9 cellular contexts compared by ENCODE assay signal in genomic region chr11:120344302-120345004, GRCh38. TPM values are rescaled to one million over a fixed set of nuclear protein-coding genes. Genes with fewer than 3 reads are reported as not detected.
DNase-seq lines count a peak whose midpoint lies in the region; ATAC-seq, FAIRE-seq and TF ChIP-seq lines count a peak whose summit lies in the region.
"Had no signal": no experiment of that assay in that cellular context is flagged by ENCODE, and none has a peak within 500 bp of the region (broad histone marks: within the 10 kb centered on the region; RNA-seq: fewer than 3 reads in every experiment).

No MANE protein-coding gene starts in this region.

- ATAC-seq in GM21423 (IDR thresholded peaks at IDR 0.05; ENCODE audit: unreplicated experiment) (peak; percentile 83), HG03521 (IDR thresholded peaks at IDR 0.05; ENCODE audit: unreplicated experiment) (peak; percentile 74)

- H3K4me1 ChIP-seq in ovary (ENCODE audit: insufficient read depth): peaks cover 11% of the 10 kb centered on the region

- peak overlapping the region; percentile 80 for H3K27ac Mint-ChIP-seq in T-helper 2 cell treated with Interferon-gamma antibody and Interleukin-4, amounts not matched to agents 5 μg/mL and 100 μg/mL, for 36 hours

- peaks cover 27% of the 10 kb centered on the region for H3K4me1 Mint-ChIP-seq in T-helper 2 cell treated with Interferon-gamma antibody and Interleukin-4, amounts not matched to agents 5 μg/mL and 100 μg/mL, for 36 hours (ENCODE audit: low read depth)

- TF ChIP-seq POLR2A in GM12891 (IDR thresholded peaks at IDR 0.05; ENCODE audit: low read depth, low read length) (no peak), ovary (IDR thresholded peaks at IDR 0.05) (no peak)

- no peak for TF ChIP-seq CTCF in ovary (IDR thresholded peaks at IDR 0.05)

- WGBS in ovary, 3 donors: 70 to 81% (median 77%) methylated on average over 1 of the region's 1 CpG

- FAIRE-seq in GM12891 (lab: Jason Lieb, UNC): peak; percentile 97
- FAIRE-seq: pancreas had no signal

- DNase-seq in GM12891 (ENCODE audit: insufficient read length, low spot score): peak; percentile 36
- DNase-seq in T-helper 2 cell treated with Interferon-gamma antibody and Interleukin-4, amounts not matched to agents 5 μg/mL and 100 μg/mL, for 36 hours (ENCODE audit: low spot score): peak; percentile 74
- peak; percentile 69 for DNase-seq in iris pigment epithelial cell (ENCODE audit: low read depth)
- DNase-seq in SK-N-DZ (ENCODE audit: low spot score): no peak
- DNase-seq in DMS153 (lab: John Stamatoyannopoulos, UW): no peak
- no peak for DNase-seq in ovary
- DNase-seq: pancreas had no signal

- H3K27ac ChIP-seq in ovary: no peak overlapping the region
- H3K27ac ChIP-seq: pancreas had no signal

- peaks cover 69% of the 10 kb centered on the region for H3K27me3 Mint-ChIP-seq in T-helper 2 cell treated with Interferon-gamma antibody and Interleukin-4, amounts not matched to agents 5 μg/mL and 100 μg/mL, for 36 hours (ENCODE audit: low read depth)

- no peak overlapping the region for H3K4me3 ChIP-seq in ovary
- H3K4me3 ChIP-seq: pancreas had no signal

- no peaks in the 10 kb centered on the region for H3K36me3 ChIP-seq in ovary
- H3K36me3 ChIP-seq: pancreas had no signal

- intact Hi-C loops in ovary (cut with DNase I): no loop called here

- H3K27me3 ChIP-seq in ovary: no peaks in the 10 kb centered on the region
- H3K27me3 ChIP-seq: pancreas had no signal

- no peaks in the 10 kb centered on the region for H3K9me3 ChIP-seq in ovary
- H3K9me3 ChIP-seq: pancreas had no signal

- peaks cover 5% of the 10 kb centered on the region for H3K9me3 Mint-ChIP-seq in T-helper 2 cell treated with Interferon-gamma antibody and Interleukin-4, amounts not matched to agents 5 μg/mL and 100 μg/mL, for 36 hours

- peaks cover 3% of the 10 kb centered on the region for H3K36me3 Mint-ChIP-seq in T-helper 2 cell treated with Interferon-gamma antibody and Interleukin-4, amounts not matched to agents 5 μg/mL and 100 μg/mL, for 36 hours (ENCODE audit: low read depth)

- TF ChIP-seq EP300 in ovary (IDR thresholded peaks at IDR 0.05): no peak

- peak overlapping the region; percentile 58 for H3K4me3 Mint-ChIP-seq in T-helper 2 cell treated with Interferon-gamma antibody and Interleukin-4, amounts not matched to agents 5 μg/mL and 100 μg/mL, for 36 hours

TF ChIP-seq in GM12891, 5 proteins besides CTCF, POLR2A, EP300 and RAD21:
- no peak for TF ChIP-seq TAF1 (IDR thresholded peaks at IDR 0.05; ENCODE audit: low read depth, low read length)
- TF ChIP-seq POU2F2 (IDR thresholded peaks at IDR 0.05; ENCODE audit: low read depth, low read length): peak; percentile 50; the same call in 1 of the 2 replicates
- peak; percentile 94 for TF ChIP-seq SPI1 (IDR thresholded peaks at IDR 0.05; ENCODE audit: low read depth, low read length)

RNA-seq across cellular contexts. Expression of gene ARHGEF12, which starts 8.2 kb away (rescaled TPM):
- 12.9 TPM for polyA plus RNA-seq in GM12891 (2012; ENCODE audit: low read depth, missing spikeins)
- polyA plus RNA-seq in SK-N-DZ (2014; cell fraction: cytosol; rRNA removed): 9.8 and 11.4 TPM in 2 replicates
- 7.0 and 8.3 TPM in 2 replicates for polyA plus RNA-seq in SK-N-DZ (2014; cell fraction: nucleus; rRNA removed)
- 10 to 100 TPM; 66.0 to 92.9 (median 81.6) TPM for total RNA-seq in ovary
- 10 to 100 TPM; 22.1 to 45.7 TPM for polyA plus RNA-seq in ovary

RNA-seq across cellular contexts. Expression of gene TLCD5, which starts 19.4 kb away (rescaled TPM):
- 2.6 TPM for polyA plus RNA-seq in GM12891 (2012; ENCODE audit: low read depth, missing spikeins)
- polyA plus RNA-seq in SK-N-DZ (2014; cell fraction: cytosol; rRNA removed): 9.7 and 10.9 TPM in 2 replicates
- 7.6 and 10.0 TPM in 2 replicates for polyA plus RNA-seq in SK-N-DZ (2014; cell fraction: nucleus; rRNA removed)
- total RNA-seq in ovary: 10 to 100 TPM in 1 of 7 donors, 1 to 10 TPM in 6; 4.0 to 13.2 (median 8.2) TPM
- polyA plus RNA-seq in ovary: 1 to 10 TPM; 5.0 to 9.1 TPM

Comparison
In these comparisons a context has a peak if more than half of its experiments do, and no peak if none do; other contexts are left out.
1. DNase-seq: peak in GM12891 (single experiment), T-helper 2 cell treated with Interferon-gamma antibody and Interleukin-4, amounts not matched to agents 5 μg/mL and 100 μg/mL, for 36 hours (single experiment) and iris pigment epithelial cell (single experiment); none in SK-N-DZ (single experiment), DMS153 (single experiment) and ovary (0 of 5).